8 cellular contexts compared by ENCODE assay signal in genomic region chr2:240567872-240568677, GRCh38. TPM values are rescaled to one million over a fixed set of nuclear protein-coding genes. Genes with fewer than 3 reads are reported as not detected.
A peak's percentile ranks its signal among the peaks of the same experiment; 100 is the strongest.
DNase-seq lines count a peak whose midpoint lies in the region; ATAC-seq, FAIRE-seq and TF ChIP-seq lines count a peak whose summit lies in the region.

A gene with protein sequence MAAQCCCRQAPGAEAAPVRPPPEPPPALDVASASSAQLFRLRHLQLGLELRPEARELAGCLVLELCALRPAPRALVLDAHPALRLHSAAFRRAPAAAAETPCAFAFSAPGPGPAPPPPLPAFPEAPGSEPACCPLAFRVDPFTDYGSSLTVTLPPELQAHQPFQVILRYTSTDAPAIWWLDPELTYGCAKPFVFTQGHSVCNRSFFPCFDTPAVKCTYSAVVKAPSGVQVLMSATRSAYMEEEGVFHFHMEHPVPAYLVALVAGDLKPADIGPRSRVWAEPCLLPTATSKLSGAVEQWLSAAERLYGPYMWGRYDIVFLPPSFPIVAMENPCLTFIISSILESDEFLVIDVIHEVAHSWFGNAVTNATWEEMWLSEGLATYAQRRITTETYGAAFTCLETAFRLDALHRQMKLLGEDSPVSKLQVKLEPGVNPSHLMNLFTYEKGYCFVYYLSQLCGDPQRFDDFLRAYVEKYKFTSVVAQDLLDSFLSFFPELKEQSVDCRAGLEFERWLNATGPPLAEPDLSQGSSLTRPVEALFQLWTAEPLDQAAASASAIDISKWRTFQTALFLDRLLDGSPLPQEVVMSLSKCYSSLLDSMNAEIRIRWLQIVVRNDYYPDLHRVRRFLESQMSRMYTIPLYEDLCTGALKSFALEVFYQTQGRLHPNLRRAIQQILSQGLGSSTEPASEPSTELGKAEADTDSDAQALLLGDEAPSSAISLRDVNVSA (plus strand): TSS chr2:240568484. CDS start chr2:240568587, 103 bp downstream.

- BruUV-seq in HepG2 (replicated peaks; lab: Mats Ljungman, UMichigan), result no TSS peak

- peak; percentile 27 for ATAC-seq in GM21515 (IDR thresholded peaks at IDR 0.05; ENCODE audit: unreplicated experiment)
- peak; percentile 11 for ATAC-seq in HepG2

- no peaks in the 10 kb centered on the region for H3K9me3 ChIP-seq in HepG2 (ENCODE audit: low read length)

- peak within 1 kb of the TSS; percentile 99 for H3K4me2 ChIP-seq in HepG2 (ENCODE audit: low read depth, low read length)

- POLR2A ChIA-PET in HepG2 (lab: Yijun Ruan, JAX), result interaction anchor here (0.6 to 7.2 kb wide), 6 partner anchors 7 to 37 kb away, joined by 4 to 149 read pairs (median 27); partner anchors contain the start of gene CAPN10

- H4K20me1 ChIP-seq in HepG2 (ENCODE audit: insufficient read depth, low read length), result no peaks in the 10 kb centered on the region; the same call in 1 of the 2 replicates

- CTCF ChIA-PET in HepG2 (lab: Yijun Ruan, JAX; ENCODE audit: low intra/inter-chr PET ratio, low total read pairs), result interaction anchor here (0.9 kb wide), 2 partner anchors 11 to 54 kb away, joined by 3 read pairs; no protein-coding TSS in a partner anchor

- FAIRE-seq in HepG2 (lab: Jason Lieb, UNC), result no peak

- no peaks in the 10 kb centered on the region; a peak in 1 of 5 replicates for H3K27me3 ChIP-seq in HepG2 (ENCODE audit: control insufficient read depth in 1 of 2, insufficient read depth in 2 of 2, low read length in 2 of 2)

- no peak within 1 kb of the TSS for H2AFZ ChIP-seq in HepG2 (ENCODE audit: low read length)

- no peak for TF ChIP-seq RAD21 in HepG2 (CRISPR knock-in tag; IDR thresholded peaks at IDR 0.05)

- peaks cover 47% of the 10 kb centered on the region for H3K4me1 ChIP-seq in HepG2 (ENCODE audit: insufficient read depth, low read length)

- DNase-seq in DMS53 (lab: John Stamatoyannopoulos, UW) (peak; percentile 77), M059J (ENCODE audit: low read depth) (peak; percentile 33), dermis microvascular lymphatic vessel endothelial cell (ENCODE audit: low read depth in 2 of 2) (peak in 1 of 2 donors; percentile 50), HepG2 (ENCODE audit: low spot score) (no peak), cerebellar nuclear complex (lab: John Stamatoyannopoulos, UW) (no peak)
- peak; percentile 64 for DNase-seq in activated CD4-positive, CD25-positive, alpha-beta regulatory T cell treated with anti-CD3 and anti-CD28 coated beads, Interleukin-2, amount 50 U/mL, for 72 hours
- peak; percentile 59 for DNase-seq in stimulated activated CD8-positive, alpha-beta memory T cell treated with anti-CD3 and anti-CD28 coated beads, Interleukin-4, amount 100 ng/mL, for 48 hours

- in situ Hi-C loops in HepG2 (cut with HindIII; ENCODE audit: extremely low pct_ligation_motif_present, low pct_unique_long_range_greater_than_20kb), result loop anchor here (25.0 kb wide), 1 partner anchor 644 kb away; no protein-coding TSS in a partner anchor

- TF ChIP-seq POLR2A in HepG2 (IDR thresholded peaks at IDR 0.05; ENCODE audit: insufficient read depth in 1 of 2, low read depth in 2 of 2, low read length in 2 of 2), result no peak; a peak in 1 of 4 replicates

- H3K9ac ChIP-seq in HepG2 (ENCODE audit: insufficient read depth, low read depth, low read length), result peak within 1 kb of the TSS; percentile 78

- peak within 1 kb of the TSS; percentile 61 for H3K27ac ChIP-seq in HepG2 (ENCODE audit: extremely low read length, insufficient read depth, low read length)

- peak within 1 kb of the TSS; percentile 70 to 87 (median 72) for H3K4me3 ChIP-seq in HepG2 (replicated peaks in 1 of 3; ENCODE audit: insufficient read depth in 1 of 3, low read depth in 2 of 3, low read length in 3 of 3)

- TF ChIP-seq EP300 in HepG2 (IDR thresholded peaks at IDR 0.05; ENCODE audit: low read depth in 2 of 2, low read length in 2 of 2) (no peak), HepG2 (CRISPR knock-in tag; IDR thresholded peaks at IDR 0.05; ENCODE audit: borderline replicate concordance) (no peak)

- peaks cover 0 to 2% of the 10 kb centered on the region in 2 experiments; a peak in 2 of 5 replicates for H3K36me3 ChIP-seq in HepG2 (replicated peaks in 1 of 2; ENCODE audit: control insufficient read depth in 1 of 2, insufficient read depth in 2 of 2, low read length in 2 of 2)

- WGBS in HepG2 (ENCODE audit: low lambda C conversion rate), result under 1% methylated on average over 19 of the region's 106 CpGs

- peaks cover 22% of the 10 kb centered on the region for H3K79me2 ChIP-seq in HepG2 (ENCODE audit: insufficient read depth, low read length)

- intact Hi-C loops in HepG2 (cut with micrococcal nuclease; ENCODE audit: unreplicated experiment), result loop anchor here (2.0 kb wide), 1 partner anchor 13 kb away; no protein-coding TSS in a partner anchor

- TF ChIP-seq CTCF in HepG2 (CRISPR knock-in tag; IDR thresholded peaks at IDR 0.05), result no peak

TF ChIP-seq in HepG2, 621 proteins besides CTCF, POLR2A, EP300 and RAD21 (continues in another document):
- TF ChIP-seq CHCHD3 (CRISPR knock-in tag; IDR thresholded peaks at IDR 0.05) (no peak), CERS6 (CRISPR knock-in tag; IDR thresholded peaks at IDR 0.05) (no peak), ZBED4 (CRISPR knock-in tag; IDR thresholded peaks at IDR 0.05; ENCODE audit: borderline replicate concordance) (no peak), ZNF652 (CRISPR knock-in tag; IDR thresholded peaks at IDR 0.05; ENCODE audit: borderline replicate concordance, low read depth) (no peak)

RNA-seq across cellular contexts. Expression of the gene that starts here (rescaled TPM):
- total RNA-seq in M059J (2014; rRNA removed; shearing (Covaris generic)), result 4.5 and 18.1 TPM in 2 replicates
- total RNA-seq in dermis microvascular lymphatic vessel endothelial cell, result 16.2 and 38.6 TPM in 2 replicates
- 13.0 and 27.6 TPM in 2 replicates for total RNA-seq in HepG2 (2016; rRNA removed; fragmentation: Illumina TruSeq; extraction: Trizol)
- total RNA-seq in HepG2 (2016; cell fraction: cytosol; rRNA removed; fragmentation: Illumina TruSeq; extraction: Trizol; ENCODE audit: low read depth), result 21.9 and 24.8 TPM in 2 replicates
- 12.9 and 23.2 TPM in 2 replicates for total RNA-seq in HepG2 (2016; cell fraction: insoluble cytoplasmic fraction; rRNA removed; fragmentation: Illumina TruSeq; extraction: Trizol)
- 50.1 and 53.8 TPM in 2 replicates for total RNA-seq in HepG2 (2016; cell fraction: membrane; rRNA removed; fragmentation: Illumina TruSeq; extraction: Trizol)
- total RNA-seq in HepG2 (2016; cell fraction: nucleus; rRNA removed; fragmentation: Illumina TruSeq; extraction: Trizol), result 17.5 and 21.9 TPM in 2 replicates
- polyA plus RNA-seq in HepG2 (2011; rRNA removed), result 18.0 and 28.8 TPM in 2 replicates
- polyA plus RNA-seq in HepG2 (2011; cell fraction: cytosol; rRNA removed), result 20.3 and 26.3 TPM in 2 replicates
- 94.3 and 114 TPM in 2 replicates for polyA plus RNA-seq in HepG2 (2011; cell fraction: nucleus; rRNA removed)
- polyA plus RNA-seq in HepG2 (2012), result 37.2 and 56.3 TPM in 2 replicates
- 43.4 and 46.1 TPM in 2 replicates for polyA plus RNA-seq in HepG2 (2016; cell fraction: cytosol; fragmentation: Illumina TruSeq; extraction: Trizol; ENCODE audit: low read depth)
- polyA plus RNA-seq in HepG2 (2016; cell fraction: insoluble cytoplasmic fraction; fragmentation: Illumina TruSeq; extraction: Trizol; ENCODE audit: low read depth), result 40.1 and 49.6 TPM in 2 replicates
- polyA plus RNA-seq in HepG2 (2016; cell fraction: membrane; fragmentation: Illumina TruSeq; extraction: Trizol; ENCODE audit: low read depth), result 85.0 and 102 TPM in 2 replicates
- 57.9 and 59.3 TPM in 2 replicates for polyA plus RNA-seq in HepG2 (2016; cell fraction: nucleus; fragmentation: Illumina TruSeq; extraction: Trizol; ENCODE audit: insufficient read depth, low read depth)
- 15.3 and 64.5 TPM in 2 replicates for polyA minus RNA-seq in HepG2 (2011; rRNA and poly(A)+ RNA removed; ENCODE audit: low replicate concordance)
- 55.0 and 57.6 TPM in 2 replicates for polyA minus RNA-seq in HepG2 (2011; cell fraction: cytosol; rRNA and poly(A)+ RNA removed)
- 18.6 and 21.0 TPM in 2 replicates for polyA minus RNA-seq in HepG2 (2011; cell fraction: nucleus; rRNA and poly(A)+ RNA removed)

Comparison
In these comparisons a context has a peak if more than half of its experiments do, and no peak if none do; other contexts are left out.
1. DNase-seq: peak in DMS53 (single experiment), M059J (single experiment), activated CD4-positive, CD25-positive, alpha-beta regulatory T cell treated with anti-CD3 and anti-CD28 coated beads, Interleukin-2, amount 50 U/mL, for 72 hours (single experiment) and stimulated activated CD8-positive, alpha-beta memory T cell treated with anti-CD3 and anti-CD28 coated beads, Interleukin-4, amount 100 ng/mL, for 48 hours (single experiment); none in HepG2 (single experiment) and cerebellar nuclear complex (0 of 2).